In the genomic region with DNA sequence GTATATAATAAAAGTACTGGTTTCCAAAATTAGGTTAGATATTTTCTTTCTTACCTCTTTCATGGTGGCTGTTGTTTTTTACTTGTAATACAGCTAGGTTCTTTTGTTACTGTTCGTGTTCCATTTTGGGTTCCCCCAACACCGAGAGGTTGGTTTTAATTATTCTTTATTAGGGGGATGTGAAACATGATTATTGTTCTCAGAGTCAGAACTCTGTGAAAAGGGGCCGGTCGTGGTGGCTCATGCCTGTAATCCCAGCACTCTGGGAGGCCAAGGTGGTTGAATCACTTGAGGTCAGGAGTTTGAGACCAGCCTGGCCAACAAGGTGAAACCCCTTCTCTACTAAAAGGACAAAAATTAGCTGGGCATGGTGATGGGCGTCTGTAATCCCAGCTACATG, we compare ENCODE assay signal across 23 cellular contexts.
"Had no signal": no experiment of that assay in that cellular context is flagged by ENCODE, and none has a peak within 500 bp of the region (broad histone marks: within the 10 kb centered on the region; RNA-seq: fewer than 3 reads in every experiment).

No MANE protein-coding gene starts in this region.

- H3K27ac ChIP-seq: HL-60, RWPE1 had no signal

- H3K9me3 ChIP-seq: SK-N-SH had no signal

- ATAC-seq: Panc1, PC-3 had no signal

- H3K4me3 ChIP-seq: MG63 had no signal

- H3K27me3 ChIP-seq: MG63 had no signal

- FAIRE-seq: HTR-8/SVneo had no signal

- DNase-seq: Karpas-422, KG1, MG63, NCI-H1092, NCI-H1105 treated with DMSO at 0.1 percent for 48 hours, NCI-H1417 treated with DMSO at 0.1 percent for 48 hours, NCI-H146, NCI-H1694 treated with DMSO at 0.1 percent for 48 hours, NCI-H1930, NCI-H2081, NCI-H2107, NCI-H2227 treated with DMSO at 0.1 percent for 48 hours, NCI-H524, NCI-H526 treated with DMSO at 0.1 percent for 48 hours, NCI-H748 treated with DMSO at 0.1 percent for 48 hours, PC-3, SHP77, SK-N-SH, SW 1271 had no signal
